33 cellular contexts compared by ENCODE assay signal in genomic region chr4:151259752-151260151, GRCh38. TPM values are rescaled to one million over a fixed set of nuclear protein-coding genes. Genes with fewer than 3 reads are reported as not detected.
"Had no signal": no experiment of that assay in that cellular context is flagged by ENCODE, and none has a peak within 500 bp of the region (broad histone marks: within the 10 kb centered on the region; RNA-seq: fewer than 3 reads in every experiment).

No MANE protein-coding gene starts in this region.

- H3K36me3 Mint-ChIP-seq: stimulated activated effector memory CD8-positive, alpha-beta T cell treated with anti-CD3 and anti-CD28 coated beads, Interleukin-12 subunit alpha, Interleukin-12 subunit beta, amount 100 ng/mL, for 72 hours; stimulated activated memory B cell treated with anti-CD40 and anti-IgM and Interleukin-4, amounts not matched to agents 10 μg/mL and 1 μg/mL and 100 μg/mL, for 72 hours; stimulated activated naive B cell treated with anti-CD40 and anti-IgM and Interleukin-4, amounts not matched to agents 10 μg/mL and 1 μg/mL and 100 μg/mL, for 72 hours had no signal

- H3K27me3 ChIP-seq: stomach, suprapubic skin, testis, thyroid gland, tibial artery, tibial nerve, transverse colon, upper lobe of left lung, upper lobe of right lung, uterus, vagina had no signal

- H3K9me3 ChIP-seq: stomach, suprapubic skin, testis, thoracic aorta, thyroid gland, tibial artery, tibial nerve, transverse colon, upper lobe of left lung, upper lobe of right lung, uterus, vagina had no signal

- ATAC-seq: stimulated activated memory B cell treated with anti-CD40 and anti-IgM and Interleukin-4, amounts not matched to agents 10 μg/mL and 1 μg/mL and 100 μg/mL, for 72 hours; stimulated activated naive B cell treated with anti-CD40 and anti-IgM and Interleukin-4, amounts not matched to agents 10 μg/mL and 1 μg/mL and 100 μg/mL, for 72 hours; stimulated activated naive CD8-positive, alpha-beta T cell treated with anti-CD3 and anti-CD28 coated beads, Interleukin-15, amount 100 ng/mL, for 72 hours; stimulated activated naive CD8-positive, alpha-beta T cell treated with anti-CD3 and anti-CD28 coated beads, Interleukin-15, Interleukin-2, amounts not matched to agents 100 U/mL and 50 U/mL, for 24 hours; upper lobe of right lung had no signal

- H3K36me3 ChIP-seq: stomach, suprapubic skin, thoracic aorta, thyroid gland, tibial artery, transverse colon, upper lobe of left lung, upper lobe of right lung, uterus, vagina had no signal

- H3K4me1 Mint-ChIP-seq: stimulated activated effector memory CD8-positive, alpha-beta T cell treated with anti-CD3 and anti-CD28 coated beads, Interleukin-12 subunit alpha, Interleukin-12 subunit beta, amount 100 ng/mL, for 72 hours; stimulated activated memory B cell treated with anti-CD40 and anti-IgM and Interleukin-4, amounts not matched to agents 10 μg/mL and 1 μg/mL and 100 μg/mL, for 72 hours; stimulated activated naive B cell treated with anti-CD40 and anti-IgM and Interleukin-4, amounts not matched to agents 10 μg/mL and 1 μg/mL and 100 μg/mL, for 72 hours; stimulated activated naive CD8-positive, alpha-beta T cell treated with anti-CD3 and anti-CD28 coated beads, Interleukin-15, amount 100 ng/mL, for 72 hours had no signal

- H3K9me3 Mint-ChIP-seq: stimulated activated effector memory CD8-positive, alpha-beta T cell treated with anti-CD3 and anti-CD28 coated beads, Interleukin-12 subunit alpha, Interleukin-12 subunit beta, amount 100 ng/mL, for 72 hours; stimulated activated memory B cell treated with anti-CD40 and anti-IgM and Interleukin-4, amounts not matched to agents 10 μg/mL and 1 μg/mL and 100 μg/mL, for 72 hours; stimulated activated naive B cell treated with anti-CD40 and anti-IgM and Interleukin-4, amounts not matched to agents 10 μg/mL and 1 μg/mL and 100 μg/mL, for 72 hours; stimulated activated naive CD8-positive, alpha-beta T cell treated with anti-CD3 and anti-CD28 coated beads, Interleukin-15, amount 100 ng/mL, for 72 hours; type B pancreatic cell had no signal

- H3K27ac ChIP-seq: stomach, suprapubic skin, testis, thoracic aorta, thyroid gland, tibial artery, tibial nerve, transverse colon, upper lobe of left lung, upper lobe of right lung, uterus, vagina had no signal

- H3K27me3 Mint-ChIP-seq: type B pancreatic cell had no signal

- H3K4me3 ChIP-seq: stomach, suprapubic skin, testis, thoracic aorta, thyroid gland, tibial artery, tibial nerve, transverse colon, upper lobe of left lung, upper lobe of right lung, uterus, vagina had no signal

- H3K27ac Mint-ChIP-seq: stimulated activated effector memory CD8-positive, alpha-beta T cell treated with anti-CD3 and anti-CD28 coated beads, Interleukin-12 subunit alpha, Interleukin-12 subunit beta, amount 100 ng/mL, for 72 hours; stimulated activated memory B cell treated with anti-CD40 and anti-IgM and Interleukin-4, amounts not matched to agents 10 μg/mL and 1 μg/mL and 100 μg/mL, for 72 hours; stimulated activated naive B cell treated with anti-CD40 and anti-IgM and Interleukin-4, amounts not matched to agents 10 μg/mL and 1 μg/mL and 100 μg/mL, for 72 hours; stimulated activated naive CD8-positive, alpha-beta T cell treated with anti-CD3 and anti-CD28 coated beads, Interleukin-15, amount 100 ng/mL, for 72 hours; stimulated activated naive CD8-positive, alpha-beta T cell treated with anti-CD3 and anti-CD28 coated beads, Interleukin-15, Interleukin-2, amounts not matched to agents 100 ng/mL and 50 ng/mL, for 24 hours; type B pancreatic cell had no signal

- FAIRE-seq: urothelium cell line had no signal

- H3K4me3 Mint-ChIP-seq: stimulated activated effector memory CD8-positive, alpha-beta T cell treated with anti-CD3 and anti-CD28 coated beads, Interleukin-12 subunit alpha, Interleukin-12 subunit beta, amount 100 ng/mL, for 72 hours; stimulated activated memory B cell treated with anti-CD40 and anti-IgM and Interleukin-4, amounts not matched to agents 10 μg/mL and 1 μg/mL and 100 μg/mL, for 72 hours; stimulated activated naive B cell treated with anti-CD40 and anti-IgM and Interleukin-4, amounts not matched to agents 10 μg/mL and 1 μg/mL and 100 μg/mL, for 72 hours; stimulated activated naive CD8-positive, alpha-beta T cell treated with anti-CD3 and anti-CD28 coated beads, Interleukin-15, amount 100 ng/mL, for 72 hours; stimulated activated naive CD8-positive, alpha-beta T cell treated with anti-CD3 and anti-CD28 coated beads, Interleukin-15, Interleukin-2, amounts not matched to agents 100 ng/mL and 50 ng/mL, for 24 hours; type B pancreatic cell had no signal

- DNase-seq: stimulated activated CD4-positive, alpha-beta T cell treated with anti-CD3 and anti-CD28 coated beads, Interleukin-2, amount 100 ng/mL, for 48 hours; stimulated activated CD4-positive, alpha-beta T cell treated with anti-CD3 and anti-CD28 coated beads, Interleukin-4, amount 100 ng/mL, for 1 hour; stimulated activated CD4-positive, alpha-beta T cell treated with anti-CD3 and anti-CD28 coated beads, Interleukin-4, amount 100 ng/mL, for 24 hours; stimulated activated CD4-positive, alpha-beta T cell treated with anti-CD3 and anti-CD28 coated beads, Interleukin-4, amount 100 ng/mL, for 4 hours; stimulated activated CD8-positive, alpha-beta memory T cell treated with anti-CD3 and anti-CD28 coated beads, Interleukin-4, amount 100 ng/mL, for 48 hours; stimulated activated naive B cell treated with anti-CD40 and anti-IgM and Interleukin-4, amounts not matched to agents 10 μg/mL and 1 μg/mL and 100 μg/mL, for 72 hours; stimulated activated naive CD4-positive, alpha-beta T cell; stimulated activated naive CD4-positive, alpha-beta T cell treated with Interleukin-2 at 50 U/mL for 16 hours; stimulated activated naive CD8-positive, alpha-beta T cell treated with anti-CD3 and anti-CD28 coated beads, Interleukin-15, amount 100 ng/mL, for 72 hours; stimulated activated naive CD8-positive, alpha-beta T cell treated with anti-CD3 and anti-CD28 coated beads, Interleukin-15, Interleukin-2, amounts not matched to agents 100 U/mL and 50 U/mL, for 24 hours; stomach; substantia nigra; testis; thyroid gland; tibial artery; transverse colon; trophoblast cell; upper lobe of right lung; uterus had no signal

- H3K4me1 ChIP-seq: thyroid gland, upper lobe of right lung had no signal

RNA-seq across cellular contexts. Expression of gene PRSS48, which starts 17.2 kb away (rescaled TPM):
- total RNA-seq: stomach, subcutaneous adipose tissue, suprapubic skin, temporal lobe, thoracic aorta, thyroid gland, tibial nerve, transverse colon, upper lobe of left lung, upper lobe of right lung, ureter, urinary bladder, uterus, vagina had no signal
- polyA plus RNA-seq: stomach, urinary bladder had no signal
